In the genomic region with DNA sequence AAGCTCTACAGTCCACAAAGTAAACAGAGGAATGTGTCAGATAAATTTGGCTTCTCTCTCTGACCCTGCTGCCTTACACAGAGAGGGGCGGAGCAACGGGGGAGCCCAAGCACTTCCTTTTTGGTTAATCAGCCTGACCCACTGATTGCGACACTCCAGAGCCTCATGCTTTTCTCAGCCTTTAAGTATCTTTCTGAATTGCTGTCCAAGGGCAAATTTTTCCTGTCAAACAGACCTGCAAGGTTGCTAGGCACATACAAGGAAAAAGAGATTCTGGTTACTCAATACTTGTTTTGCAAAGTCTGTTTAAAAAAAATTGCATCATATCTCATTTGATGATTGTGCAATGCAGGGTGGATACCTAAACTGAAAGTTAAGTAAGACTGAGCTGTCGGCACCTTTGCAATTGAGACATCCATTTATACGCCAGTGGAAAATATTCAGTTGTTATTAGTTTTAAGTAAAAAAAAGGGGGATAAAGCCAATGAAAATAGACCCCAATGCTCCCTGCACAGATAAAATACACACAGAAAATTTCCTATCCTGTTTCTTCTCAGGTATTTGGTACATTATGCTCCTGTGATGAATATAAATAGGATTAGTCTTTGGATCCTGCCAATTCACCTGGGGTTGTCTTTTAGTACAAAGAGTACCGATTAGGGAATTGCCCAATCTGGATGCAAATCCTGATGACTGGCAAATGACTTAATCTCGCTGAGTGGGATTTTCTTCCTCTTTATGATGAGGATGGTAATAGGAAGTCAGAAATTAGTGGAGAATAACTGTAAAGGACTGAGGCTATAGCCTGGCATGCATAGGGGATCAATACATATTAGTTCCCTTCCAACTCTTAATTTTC, we compare ENCODE assay signal across 1 cellular context.
TF ChIP-seq lines count a peak whose summit lies in the region.

No MANE protein-coding gene starts in this region.

TF ChIP-seq in GM23338, 12 proteins besides CTCF, POLR2A, EP300 and RAD21 (continued from another document):
- TF ChIP-seq, protein P1, sequence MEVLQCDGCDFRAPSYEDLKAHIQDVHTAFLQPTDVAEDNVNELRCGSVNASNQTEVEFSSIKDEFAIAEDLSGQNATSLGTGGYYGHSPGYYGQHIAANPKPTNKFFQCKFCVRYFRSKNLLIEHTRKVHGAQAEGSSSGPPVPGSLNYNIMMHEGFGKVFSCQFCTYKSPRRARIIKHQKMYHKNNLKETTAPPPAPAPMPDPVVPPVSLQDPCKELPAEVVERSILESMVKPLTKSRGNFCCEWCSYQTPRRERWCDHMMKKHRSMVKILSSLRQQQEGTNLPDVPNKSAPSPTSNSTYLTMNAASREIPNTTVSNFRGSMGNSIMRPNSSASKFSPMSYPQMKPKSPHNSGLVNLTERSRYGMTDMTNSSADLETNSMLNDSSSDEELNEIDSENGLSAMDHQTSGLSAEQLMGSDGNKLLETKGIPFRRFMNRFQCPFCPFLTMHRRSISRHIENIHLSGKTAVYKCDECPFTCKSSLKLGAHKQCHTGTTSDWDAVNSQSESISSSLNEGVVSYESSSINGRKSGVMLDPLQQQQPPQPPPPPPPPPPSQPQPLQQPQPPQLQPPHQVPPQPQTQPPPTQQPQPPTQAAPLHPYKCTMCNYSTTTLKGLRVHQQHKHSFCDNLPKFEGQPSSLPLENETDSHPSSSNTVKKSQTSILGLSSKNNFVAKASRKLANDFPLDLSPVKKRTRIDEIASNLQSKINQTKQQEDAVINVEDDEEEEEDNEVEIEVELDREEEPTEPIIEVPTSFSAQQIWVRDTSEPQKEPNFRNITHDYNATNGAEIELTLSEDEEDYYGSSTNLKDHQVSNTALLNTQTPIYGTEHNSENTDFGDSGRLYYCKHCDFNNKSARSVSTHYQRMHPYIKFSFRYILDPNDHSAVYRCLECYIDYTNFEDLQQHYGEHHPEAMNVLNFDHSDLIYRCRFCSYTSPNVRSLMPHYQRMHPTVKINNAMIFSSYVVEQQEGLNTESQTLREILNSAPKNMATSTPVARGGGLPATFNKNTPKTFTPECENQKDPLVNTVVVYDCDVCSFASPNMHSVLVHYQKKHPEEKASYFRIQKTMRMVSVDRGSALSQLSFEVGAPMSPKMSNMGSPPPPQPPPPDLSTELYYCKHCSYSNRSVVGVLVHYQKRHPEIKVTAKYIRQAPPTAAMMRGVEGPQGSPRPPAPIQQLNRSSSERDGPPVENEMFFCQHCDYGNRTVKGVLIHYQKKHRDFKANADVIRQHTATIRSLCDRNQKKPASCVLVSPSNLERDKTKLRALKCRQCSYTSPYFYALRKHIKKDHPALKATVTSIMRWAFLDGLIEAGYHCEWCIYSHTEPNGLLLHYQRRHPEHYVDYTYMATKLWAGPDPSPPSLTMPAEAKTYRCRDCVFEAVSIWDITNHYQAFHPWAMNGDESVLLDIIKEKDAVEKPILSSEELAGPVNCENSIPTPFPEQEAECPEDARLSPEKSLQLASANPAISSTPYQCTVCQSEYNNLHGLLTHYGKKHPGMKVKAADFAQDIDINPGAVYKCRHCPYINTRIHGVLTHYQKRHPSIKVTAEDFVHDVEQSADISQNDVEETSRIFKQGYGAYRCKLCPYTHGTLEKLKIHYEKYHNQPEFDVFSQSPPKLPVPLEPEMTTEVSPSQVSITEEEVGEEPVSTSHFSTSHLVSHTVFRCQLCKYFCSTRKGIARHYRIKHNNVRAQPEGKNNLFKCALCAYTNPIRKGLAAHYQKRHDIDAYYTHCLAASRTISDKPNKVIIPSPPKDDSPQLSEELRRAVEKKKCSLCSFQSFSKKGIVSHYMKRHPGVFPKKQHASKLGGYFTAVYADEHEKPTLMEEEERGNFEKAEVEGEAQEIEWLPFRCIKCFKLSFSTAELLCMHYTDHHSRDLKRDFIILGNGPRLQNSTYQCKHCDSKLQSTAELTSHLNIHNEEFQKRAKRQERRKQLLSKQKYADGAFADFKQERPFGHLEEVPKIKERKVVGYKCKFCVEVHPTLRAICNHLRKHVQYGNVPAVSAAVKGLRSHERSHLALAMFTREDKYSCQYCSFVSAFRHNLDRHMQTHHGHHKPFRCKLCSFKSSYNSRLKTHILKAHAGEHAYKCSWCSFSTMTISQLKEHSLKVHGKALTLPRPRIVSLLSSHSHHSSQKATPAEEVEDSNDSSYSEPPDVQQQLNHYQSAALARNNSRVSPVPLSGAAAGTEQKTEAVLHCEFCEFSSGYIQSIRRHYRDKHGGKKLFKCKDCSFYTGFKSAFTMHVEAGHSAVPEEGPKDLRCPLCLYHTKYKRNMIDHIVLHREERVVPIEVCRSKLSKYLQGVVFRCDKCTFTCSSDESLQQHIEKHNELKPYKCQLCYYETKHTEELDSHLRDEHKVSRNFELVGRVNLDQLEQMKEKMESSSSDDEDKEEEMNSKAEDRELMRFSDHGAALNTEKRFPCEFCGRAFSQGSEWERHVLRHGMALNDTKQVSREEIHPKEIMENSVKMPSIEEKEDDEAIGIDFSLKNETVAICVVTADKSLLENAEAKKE (CRISPR knock-in tag; IDR thresholded peaks at IDR 0.05): no peak
- TF ChIP-seq CREB1 (CRISPR knock-in tag; IDR thresholded peaks at IDR 0.05; ENCODE audit: low read depth): no peak
TF ChIP-seq in GM23338: peak in this region for 0.
